Comparison of ENCODE assay signal across 1 cellular context in the genomic region with DNA sequence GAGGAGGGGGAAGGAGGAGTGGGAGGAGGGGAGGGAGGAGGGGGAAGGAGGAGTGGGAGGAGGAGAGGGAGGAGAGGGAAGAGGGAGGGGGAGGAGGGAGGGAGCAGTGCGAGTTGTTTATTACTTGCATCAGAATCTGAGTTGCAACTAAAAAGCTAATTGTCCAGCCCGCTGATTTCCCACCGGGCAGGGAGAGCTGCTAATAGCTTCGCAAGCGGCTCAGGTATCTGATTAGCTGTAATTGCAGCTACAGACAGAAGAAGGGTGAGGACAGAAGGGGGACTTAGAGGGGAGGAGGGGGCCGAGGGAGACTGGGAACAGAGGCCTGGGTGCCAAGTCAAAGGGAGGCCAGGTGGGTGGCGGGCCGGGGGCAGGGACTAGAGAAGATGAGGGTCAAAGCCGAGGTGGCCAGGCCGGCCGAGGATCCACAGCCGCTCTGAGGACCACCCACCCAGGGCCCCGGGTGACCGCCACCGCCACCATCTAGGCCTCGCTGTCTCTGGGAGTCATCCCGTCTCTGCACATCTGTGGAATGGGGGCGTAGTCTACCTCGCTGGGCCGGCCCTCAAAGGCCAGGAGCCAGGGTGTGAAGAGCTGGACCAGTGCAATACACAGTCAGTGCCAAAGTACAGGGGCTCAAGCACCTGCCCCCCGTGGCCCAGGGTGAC.
TF ChIP-seq lines count a peak whose summit lies in the region.

No MANE protein-coding gene starts in this region.

TF ChIP-seq in H1, 55 proteins besides CTCF, POLR2A, EP300 and RAD21:
- TF ChIP-seq BACH1 (IDR thresholded peaks at IDR 0.05; ENCODE audit: low read length) (no peak), JUND (IDR thresholded peaks at IDR 0.05; ENCODE audit: low read length) (no peak), KDM5A (IDR thresholded peaks at IDR 0.05; ENCODE audit: low read length) (no peak), CBX8 (IDR thresholded peaks at IDR 0.05; ENCODE audit: borderline replicate concordance, low read depth, low read length) (no peak), POLR2AphosphoS5 (IDR thresholded peaks at IDR 0.05; ENCODE audit: low read depth, low read length) (no peak), CHD2 (IDR thresholded peaks at IDR 0.05; ENCODE audit: low read length) (no peak), SUZ12 (IDR thresholded peaks at IDR 0.05; ENCODE audit: low read length) (no peak), CREB1 (IDR thresholded peaks at IDR 0.05) (no peak), POU5F1 (IDR thresholded peaks at IDR 0.05; ENCODE audit: low read depth, low read length) (no peak), GABPA (IDR thresholded peaks at IDR 0.05; ENCODE audit: borderline replicate concordance, insufficient read depth, low read length) (no peak), NANOG (IDR thresholded peaks at IDR 0.05; ENCODE audit: insufficient read depth, low read depth, low read length, poor library complexity, severe bottlenecking) (no peak), MAFK (IDR thresholded peaks at IDR 0.05; ENCODE audit: low read depth, low read length) (no peak)
- TF ChIP-seq, protein P1, sequence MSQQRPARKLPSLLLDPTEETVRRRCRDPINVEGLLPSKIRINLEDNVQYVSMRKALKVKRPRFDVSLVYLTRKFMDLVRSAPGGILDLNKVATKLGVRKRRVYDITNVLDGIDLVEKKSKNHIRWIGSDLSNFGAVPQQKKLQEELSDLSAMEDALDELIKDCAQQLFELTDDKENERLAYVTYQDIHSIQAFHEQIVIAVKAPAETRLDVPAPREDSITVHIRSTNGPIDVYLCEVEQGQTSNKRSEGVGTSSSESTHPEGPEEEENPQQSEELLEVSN (IDR thresholded peaks at IDR 0.05), result no peak
- TF ChIP-seq, protein P2, sequence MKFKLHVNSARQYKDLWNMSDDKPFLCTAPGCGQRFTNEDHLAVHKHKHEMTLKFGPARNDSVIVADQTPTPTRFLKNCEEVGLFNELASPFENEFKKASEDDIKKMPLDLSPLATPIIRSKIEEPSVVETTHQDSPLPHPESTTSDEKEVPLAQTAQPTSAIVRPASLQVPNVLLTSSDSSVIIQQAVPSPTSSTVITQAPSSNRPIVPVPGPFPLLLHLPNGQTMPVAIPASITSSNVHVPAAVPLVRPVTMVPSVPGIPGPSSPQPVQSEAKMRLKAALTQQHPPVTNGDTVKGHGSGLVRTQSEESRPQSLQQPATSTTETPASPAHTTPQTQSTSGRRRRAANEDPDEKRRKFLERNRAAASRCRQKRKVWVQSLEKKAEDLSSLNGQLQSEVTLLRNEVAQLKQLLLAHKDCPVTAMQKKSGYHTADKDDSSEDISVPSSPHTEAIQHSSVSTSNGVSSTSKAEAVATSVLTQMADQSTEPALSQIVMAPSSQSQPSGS (IDR thresholded peaks at IDR 0.05; ENCODE audit: low read length), result no peak
